Comparison of ENCODE assay signal across 33 cellular contexts in the genomic region with DNA sequence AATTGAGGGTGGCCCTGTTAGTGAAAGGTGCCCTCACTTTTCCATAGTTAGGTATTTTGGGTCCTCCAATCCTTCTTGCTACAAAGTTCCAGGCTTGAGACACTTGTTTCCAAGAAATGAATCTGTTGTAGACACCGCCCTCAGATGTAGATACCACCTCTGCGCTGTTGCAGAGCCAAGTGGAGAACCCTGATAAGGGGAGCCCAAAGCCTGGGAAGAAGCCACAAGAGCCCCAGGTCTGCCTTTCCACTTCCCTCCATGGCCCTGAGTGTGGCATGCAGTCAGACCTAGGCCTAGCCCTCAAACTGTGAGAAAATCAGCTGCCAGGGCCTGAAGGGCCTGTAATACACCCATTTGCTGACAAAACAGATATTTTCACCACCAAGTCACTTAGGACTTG.
"Had no signal": no experiment of that assay in that cellular context is flagged by ENCODE, and none has a peak within 500 bp of the region (broad histone marks: within the 10 kb centered on the region; RNA-seq: fewer than 3 reads in every experiment).

No MANE protein-coding gene starts in this region.

- H3K9me3 Mint-ChIP-seq: activated naive CD4-positive, alpha-beta T cell treated with anti-CD3 and anti-CD28 coated beads for 36 hours; activated naive CD4-positive, alpha-beta T cell treated with anti-CD3 and anti-CD28 coated beads, Interleukin-2, amount 50 U/mL, for 24 hours; activated naive CD8-positive, alpha-beta T cell treated with anti-CD3 and anti-CD28 coated beads for 36 hours; activated naive CD8-positive, alpha-beta T cell treated with anti-CD3 and anti-CD28 coated beads, Interleukin-2, amount 50 U/mL, for 24 hours; activated T-helper 1 cell treated with anti-CD3 and anti-CD28 coated beads, Interleukin-12 subunit alpha, Interleukin-12 subunit beta, Interleukin-2, Interleukin-4 antibody, amounts not matched to agents 30 ng/mL and 10 ng/mL and 1 ng/mL, durations not matched to agents 14 hours and 24 hours and 36 hours; activated T-helper 2 cell treated with anti-CD3 and anti-CD28 coated beads, Interferon-gamma antibody, Interleukin-2, Interleukin-4, amounts not matched to agents 10 μg/mL and 5 μg/mL and 100 μg/mL, durations not matched to agents 14 hours and 24 hours and 36 hours; effector memory CD8-positive, alpha-beta T cell; T-helper 2 cell treated with Interferon-gamma antibody and Interleukin-4, amounts not matched to agents 5 μg/mL and 100 μg/mL, for 36 hours had no signal

- H3K27me3 ChIP-seq: adrenal gland, body of pancreas, gastrocnemius medialis, heart left ventricle had no signal

- H3K27me3 Mint-ChIP-seq: activated CD8-positive, alpha-beta memory T cell treated with anti-CD3 and anti-CD28 coated beads, Interleukin-2, amount 10 ng/mL, durations not matched to agents 7 days and 5 days; activated naive CD4-positive, alpha-beta T cell treated with anti-CD3 and anti-CD28 coated beads, Interleukin-2, amount 50 U/mL, for 24 hours; activated naive CD8-positive, alpha-beta T cell treated with anti-CD3 and anti-CD28 coated beads for 36 hours; activated naive CD8-positive, alpha-beta T cell treated with anti-CD3 and anti-CD28 coated beads, Interleukin-2, amount 50 U/mL, for 24 hours; effector memory CD8-positive, alpha-beta T cell; T-helper 17 cell had no signal

- H3K4me1 ChIP-seq: adrenal gland, body of pancreas, gastrocnemius medialis, heart left ventricle had no signal

- H3K4me3 ChIP-seq: adrenal gland, body of pancreas, gastrocnemius medialis, heart left ventricle had no signal

- H3K36me3 ChIP-seq: adrenal gland, gastrocnemius medialis had no signal

- H3K9me3 ChIP-seq: adrenal gland, body of pancreas, gastrocnemius medialis, heart left ventricle had no signal

- H3K4me3 Mint-ChIP-seq: activated CD8-positive, alpha-beta memory T cell treated with anti-CD3 and anti-CD28 coated beads, Interleukin-2, amount 10 ng/mL, durations not matched to agents 7 days and 5 days; activated CD8-positive, alpha-beta T cell treated with anti-CD3 and anti-CD28 coated beads, Interleukin-2, amount 10 ng/mL, durations not matched to agents 7 days and 5 days; activated naive CD4-positive, alpha-beta T cell treated with anti-CD3 and anti-CD28 coated beads for 36 hours; activated naive CD4-positive, alpha-beta T cell treated with anti-CD3 and anti-CD28 coated beads, Interleukin-2, amount 50 U/mL, for 24 hours; activated naive CD8-positive, alpha-beta T cell treated with anti-CD3 and anti-CD28 coated beads for 36 hours; activated naive CD8-positive, alpha-beta T cell treated with anti-CD3 and anti-CD28 coated beads, Interleukin-2, amount 50 U/mL, for 24 hours; activated T-helper 1 cell treated with anti-CD3 and anti-CD28 coated beads, Interleukin-12 subunit alpha, Interleukin-12 subunit beta, Interleukin-2, Interleukin-4 antibody, amounts not matched to agents 30 ng/mL and 10 ng/mL and 1 ng/mL, durations not matched to agents 14 hours and 24 hours and 36 hours; effector memory CD8-positive, alpha-beta T cell; T-helper 17 cell; T-helper 2 cell treated with Interferon-gamma antibody and Interleukin-4, amounts not matched to agents 5 μg/mL and 100 μg/mL, for 36 hours; WTC11 had no signal

- DNase-seq: activated CD4-positive, alpha-beta T cell treated with anti-CD3 and anti-CD28 coated beads for 48 hours; activated CD4-positive, alpha-beta T cell treated with anti-CD3 and anti-CD28 coated beads, Interleukin-2, amount 50 U/mL, for 1 hour; activated CD4-positive, alpha-beta T cell treated with anti-CD3 and anti-CD28 coated beads, Interleukin-2, amount 50 U/mL, for 48 hours; activated CD8-positive, alpha-beta memory T cell treated with anti-CD3 and anti-CD28 coated beads, Interleukin-2, amount 10 ng/mL, durations not matched to agents 7 days and 5 days; activated CD8-positive, alpha-beta memory T cell treated with anti-CD3 and anti-CD28 coated beads, Interleukin-2, amount 50 U/mL, for 4 hours; activated CD8-positive, alpha-beta T cell treated with anti-CD3 and anti-CD28 coated beads, Interleukin-2, amount 10 ng/mL, durations not matched to agents 7 days and 5 days; activated effector memory CD4-positive, alpha-beta T cell treated with anti-CD3 and anti-CD28 coated beads, Interleukin-2, amount 50 U/mL, for 16 hours; activated naive CD4-positive, alpha-beta T cell treated with anti-CD3 and anti-CD28 coated beads for 36 hours; activated naive CD8-positive, alpha-beta T cell treated with anti-CD3 and anti-CD28 coated beads for 36 hours; activated naive CD8-positive, alpha-beta T cell treated with anti-CD3 and anti-CD28 coated beads, Interleukin-2, amount 50 U/mL, for 24 hours; activated T-cell treated with anti-CD3 and anti-CD28 coated beads, Interleukin-2, amount 50 U/mL, for 1 hour; activated T-cell treated with anti-CD3 and anti-CD28 coated beads, Interleukin-2, amount 50 U/mL, for 48 hours; adrenal gland; aorta; body of pancreas; cortex of kidney; dermis blood vessel endothelial cell; effector CD4-positive, alpha-beta T cell; effector memory CD8-positive, alpha-beta T cell; foreskin fibroblast; gastrocnemius medialis; glutamatergic neuron; heart left ventricle; T-helper 1 cell; T-helper 17 cell; T1000 had no signal

- H3K4me1 Mint-ChIP-seq: activated CD8-positive, alpha-beta memory T cell treated with anti-CD3 and anti-CD28 coated beads, Interleukin-2, amount 10 ng/mL, durations not matched to agents 7 days and 5 days; activated naive CD4-positive, alpha-beta T cell treated with anti-CD3 and anti-CD28 coated beads, Interleukin-2, amount 50 U/mL, for 24 hours; activated naive CD8-positive, alpha-beta T cell treated with anti-CD3 and anti-CD28 coated beads for 36 hours; activated naive CD8-positive, alpha-beta T cell treated with anti-CD3 and anti-CD28 coated beads, Interleukin-2, amount 50 U/mL, for 24 hours; WTC11 had no signal

- H3K27ac Mint-ChIP-seq: activated CD8-positive, alpha-beta memory T cell treated with anti-CD3 and anti-CD28 coated beads, Interleukin-2, amount 10 ng/mL, durations not matched to agents 7 days and 5 days; activated CD8-positive, alpha-beta T cell treated with anti-CD3 and anti-CD28 coated beads, Interleukin-2, amount 10 ng/mL, durations not matched to agents 7 days and 5 days; activated naive CD4-positive, alpha-beta T cell treated with anti-CD3 and anti-CD28 coated beads for 36 hours; activated naive CD4-positive, alpha-beta T cell treated with anti-CD3 and anti-CD28 coated beads, Interleukin-2, amount 50 U/mL, for 24 hours; activated naive CD8-positive, alpha-beta T cell treated with anti-CD3 and anti-CD28 coated beads for 36 hours; activated naive CD8-positive, alpha-beta T cell treated with anti-CD3 and anti-CD28 coated beads, Interleukin-2, amount 50 U/mL, for 24 hours; activated T-helper 1 cell treated with anti-CD3 and anti-CD28 coated beads, Interleukin-12 subunit alpha, Interleukin-12 subunit beta, Interleukin-2, Interleukin-4 antibody, amounts not matched to agents 30 ng/mL and 10 ng/mL and 1 ng/mL, durations not matched to agents 14 hours and 24 hours and 36 hours; activated T-helper 2 cell treated with anti-CD3 and anti-CD28 coated beads, Interferon-gamma antibody, Interleukin-2, Interleukin-4, amounts not matched to agents 10 μg/mL and 5 μg/mL and 100 μg/mL, durations not matched to agents 14 hours and 24 hours and 36 hours; effector memory CD8-positive, alpha-beta T cell; T-helper 17 cell; T-helper 2 cell treated with Interferon-gamma antibody and Interleukin-4, amounts not matched to agents 5 μg/mL and 100 μg/mL, for 36 hours; WTC11 had no signal

- H3K27ac ChIP-seq: adrenal gland, body of pancreas, epithelial cell of prostate, gastrocnemius medialis, heart left ventricle, VCaP had no signal
